In the genomic region with DNA sequence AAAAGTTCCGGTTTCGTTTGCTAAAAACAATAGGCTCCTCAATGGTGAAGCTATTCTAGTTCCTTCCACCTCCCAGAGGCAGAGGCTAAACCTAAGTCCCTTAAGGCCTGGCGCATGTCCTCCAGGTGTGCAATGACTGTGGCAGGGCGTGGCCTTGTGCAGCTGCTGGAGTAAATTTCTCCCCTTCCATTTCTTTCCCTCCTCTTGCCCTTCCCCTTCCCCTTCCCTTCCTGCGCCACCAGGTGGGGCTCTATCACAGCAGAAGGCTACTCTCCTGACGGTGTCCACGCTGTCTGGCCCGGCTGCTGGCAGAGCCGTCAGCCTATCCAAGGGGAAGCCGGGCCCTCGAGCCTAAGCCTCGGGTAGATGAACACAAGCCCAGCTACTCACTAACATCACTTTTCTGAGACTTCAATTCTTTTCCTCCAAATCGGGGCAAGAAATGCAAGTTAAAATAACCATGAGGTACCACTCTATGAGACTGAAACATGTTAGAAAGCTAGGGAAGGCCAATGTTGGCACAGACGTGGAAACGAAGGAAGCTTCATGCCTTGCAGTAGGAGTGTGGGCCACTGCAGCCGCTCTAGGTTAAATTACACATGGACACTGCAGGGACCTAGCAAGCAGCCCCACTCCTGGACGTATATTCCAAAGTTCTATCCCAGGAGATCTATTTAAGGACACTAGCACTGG, we compare ENCODE assay signal across 9 cellular contexts. TPM values are rescaled to one million over a fixed set of nuclear protein-coding genes. Genes with fewer than 3 reads are reported as not detected.
DNase-seq lines count a peak whose midpoint lies in the region; ATAC-seq and TF ChIP-seq lines count a peak whose summit lies in the region.
"Had no signal": no experiment of that assay in that cellular context is flagged by ENCODE, and none has a peak within 500 bp of the region (broad histone marks: within the 10 kb centered on the region; RNA-seq: fewer than 3 reads in every experiment).

No MANE protein-coding gene starts in this region.

- no peak overlapping the region for H3K9ac ChIP-seq in GM23248
- H3K9ac ChIP-seq in Karpas-422 (ENCODE audit: low read length), result no peak overlapping the region

- no peaks in the 10 kb centered on the region for H3K27me3 ChIP-seq in GM23248 (replicated peaks; ENCODE audit: insufficient read depth)
- no peaks in the 10 kb centered on the region for H3K27me3 ChIP-seq in Karpas-422 (ENCODE audit: low read length)
- peaks cover 0 to 11% of the 10 kb centered on the region in 2 donors for H3K27me3 ChIP-seq in tibial artery
- H3K27me3 ChIP-seq: neutrophil had no signal

- CTCF ChIA-PET in RWPE1 (lab: Yijun Ruan, JAX), result interaction anchor here (0.5 to 1.3 kb wide), 18 partner anchors 10 to 631 kb away, joined by 3 to 5 read pairs (median 3); no protein-coding TSS in a partner anchor

- H3K4me2 ChIP-seq in GM23248 (ENCODE audit: unreplicated experiment) (no peak overlapping the region), Karpas-422 (ENCODE audit: low read depth, low read length, poor library complexity, severe bottlenecking) (peak overlapping the region; percentile 32)

- H3F3A ChIP-seq in GM23248 (ENCODE audit: insufficient read depth), result no peaks in the 10 kb centered on the region

- DNase-seq in EL, result peak; percentile 66
- peak; percentile 83 for DNase-seq in GM23248
- DNase-seq in Karpas-422, result peak; percentile 86
- DNase-seq in RWPE1 (ENCODE audit: low spot score), result peak; percentile 81
- peak; percentile 25 to 44 for DNase-seq in activated T-helper 1 cell treated with anti-CD3 and anti-CD28 coated beads, Interleukin-2, amount 50 U/mL, for 16 hours (ENCODE audit: low read depth in 1 of 2, low spot score in 1 of 2)
- peak; percentile 34 for DNase-seq in fibroblast of villous mesenchyme (ENCODE audit: low read depth)
- peak; percentile 64 for DNase-seq in omental fat pad (ENCODE audit: low spot score)
- peak; percentile 83 to 88 for DNase-seq in tibial artery

- H3K36me3 ChIP-seq in GM23248 (ENCODE audit: low read depth), result no peaks in the 10 kb centered on the region
- no peaks in the 10 kb centered on the region for H3K36me3 ChIP-seq in Karpas-422 (ENCODE audit: insufficient read depth, low read length)
- no peaks in the 10 kb centered on the region for H3K36me3 ChIP-seq in tibial artery
- H3K36me3 ChIP-seq: neutrophil had no signal

- H3K9me3 ChIP-seq in GM23248 (ENCODE audit: low read depth) (no peaks in the 10 kb centered on the region), Karpas-422 (ENCODE audit: low read length) (no peaks in the 10 kb centered on the region), tibial artery (peaks cover 0 to 4% (median 0%) of the 10 kb centered on the region in 3 donors)
- H3K9me3 ChIP-seq: neutrophil had no signal

- H3K9me2 ChIP-seq in GM23248 (ENCODE audit: insufficient read depth), result no peaks in the 10 kb centered on the region
- H3K9me2 ChIP-seq in Karpas-422 (replicated peaks; ENCODE audit: insufficient read depth, low read length), result no peaks in the 10 kb centered on the region

- H3K79me2 ChIP-seq in GM23248 (ENCODE audit: insufficient read depth), result no peaks in the 10 kb centered on the region
- no peaks in the 10 kb centered on the region for H3K79me2 ChIP-seq in Karpas-422 (ENCODE audit: low read length)

- POLR2A ChIA-PET in RWPE1 (lab: Yijun Ruan, JAX; ENCODE audit: low non-redundant PET), result no interaction called here

- peak; percentile 89 for ATAC-seq in omental fat pad (ENCODE audit: low FRiP score)

- H3K4me1 ChIP-seq in GM23248 (ENCODE audit: insufficient read depth), result no peaks in the 10 kb centered on the region
- peaks cover 13% of the 10 kb centered on the region for H3K4me1 ChIP-seq in Karpas-422 (ENCODE audit: low read length)
- peaks cover 0 to 8% (median 4%) of the 10 kb centered on the region in 4 donors for H3K4me1 ChIP-seq in tibial artery

- H4K20me1 ChIP-seq in GM23248 (ENCODE audit: insufficient read depth), result no peaks in the 10 kb centered on the region
- H4K20me1 ChIP-seq in Karpas-422 (ENCODE audit: insufficient read depth, low read depth, low read length), result no peaks in the 10 kb centered on the region

- H3K4me3 ChIP-seq in GM23248, result no peak overlapping the region
- no peak overlapping the region for H3K4me3 ChIP-seq in Karpas-422 (ENCODE audit: low read length)
- H3K4me3 ChIP-seq in fibroblast of villous mesenchyme (ENCODE audit: low read depth, low read length), result no peak overlapping the region
- no peak overlapping the region for H3K4me3 ChIP-seq in tibial artery

- H2AFZ ChIP-seq in GM23248 (peak overlapping the region; percentile 50), Karpas-422 (ENCODE audit: low read length) (no peak overlapping the region)

- H3K27ac ChIP-seq in GM23248 (no peak overlapping the region), Karpas-422 (ENCODE audit: low read length) (no peak overlapping the region), RWPE1 (no peak overlapping the region), tibial artery (no peak overlapping the region)
- H3K27ac ChIP-seq: neutrophil had no signal

- in situ Hi-C loops in GM23248 (cut with MboI), result no loop called here

- TF ChIP-seq CTCF in RWPE1 (conservative IDR thresholded peaks at IDR 0.05; ENCODE audit: low read depth) (peak; percentile 81), fibroblast of villous mesenchyme (IDR thresholded peaks at IDR 0.05; ENCODE audit: insufficient read depth, low read depth, low read length) (peak; percentile 59), omental fat pad (IDR thresholded peaks at IDR 0.05) (peak in 1 of 3 donors; percentile 51), tibial artery (IDR thresholded peaks at IDR 0.05) (peak; percentile 89 to 94)

- 13 to 17% methylated on average over 16 to 17 of the region's 17 CpGs for WGBS in GM23248 (ENCODE audit: low coverage in 1 of 2, low lambda C conversion rate in 2 of 2, missing lambda C conversion rate in 2 of 2), 2 experiments

- intact Hi-C loops in tibial artery (cut with DNase I; ENCODE audit: low total_unique reads), result loop anchor here (2.0 to 5.0 kb wide), 2 partner anchors 179 to 513 kb away; no protein-coding TSS in a partner anchor

RNA-seq across cellular contexts. Expression of a gene that starts 34.4 kb away (rescaled TPM):
- not detected in 2 replicates for total RNA-seq in GM23248 (2014; rRNA removed; shearing (Covaris generic))
- not detected in 2 replicates for polyA plus RNA-seq in GM23248 (2016; fragmentation: Nextera tagmentation; extraction: Ambion mirVana)
- total RNA-seq in Karpas-422 (2014; rRNA removed; shearing (Covaris generic); ENCODE audit: low replicate concordance), result not detected in 2 replicates
- not detected in 2 replicates for total RNA-seq in fibroblast of villous mesenchyme
- total RNA-seq in omental fat pad, result not detected

Comparison
In these comparisons a context has a peak if more than half of its experiments do, and no peak if none do; other contexts are left out.
1. DNase-seq: peak in every context shown above with its lines; median percentile 86 in Karpas-422; 86 in tibial artery; 83 in GM23248; 81 in RWPE1; 66 in EL; 64 in omental fat pad; 34 in activated T-helper 1 cell treated with anti-CD3 and anti-CD28 coated beads, Interleukin-2, amount 50 U/mL, for 16 hours; 34 in fibroblast of villous mesenchyme.